Comparison of ENCODE assay signal across 12 cellular contexts in genomic region chr1:244231193-244231571, GRCh38.
A peak's percentile ranks its signal among the peaks of the same experiment; 100 is the strongest.
DNase-seq lines count a peak whose midpoint lies in the region; ATAC-seq, FAIRE-seq and TF ChIP-seq lines count a peak whose summit lies in the region.
"Had no signal": no experiment of that assay in that cellular context is flagged by ENCODE, and none has a peak within 500 bp of the region (broad histone marks: within the 10 kb centered on the region; RNA-seq: fewer than 3 reads in every experiment).

No MANE protein-coding gene starts in this region.

- no peak overlapping the region for H4K91ac ChIP-seq in H1 (replicated peaks; ENCODE audit: insufficient read length, low read length)

- H3K4me3 ChIP-seq in PC-3 (ENCODE audit: low read length) (peak overlapping the region; percentile 68), H1 (ENCODE audit: extremely low read depth in 1 of 4, insufficient read depth in 2 of 4, low read depth in 3 of 4, low read length in 4 of 4) (no peak overlapping the region)

- no peak overlapping the region for H4K8ac ChIP-seq in H1 (ENCODE audit: extremely low read depth, insufficient read depth, low read length)

- no peak overlapping the region for H3K23ac ChIP-seq in H1 (ENCODE audit: insufficient read length)

- no peaks in the 10 kb centered on the region for H3K9me3 ChIP-seq in PC-3 (ENCODE audit: low read length)
- H3K9me3 ChIP-seq in H1 (ENCODE audit: insufficient read depth in 2 of 2, low read depth in 1 of 2, low read length in 1 of 2) = no peaks in the 10 kb centered on the region
- H3K9me3 ChIP-seq: SJSA1 had no signal

- no peak for TF ChIP-seq CTCF in Calu3 (IDR thresholded peaks at IDR 0.05; ENCODE audit: unreplicated experiment)
- TF ChIP-seq CTCF in PC-3 (conservative IDR thresholded peaks at IDR 0.05; ENCODE audit: low read depth, low read length) = no peak
- TF ChIP-seq CTCF in H1 (IDR thresholded peaks at IDR 0.05; ENCODE audit: control extremely low read depth in 1 of 3, insufficient read depth in 1 of 3, low read depth in 1 of 3, low read length in 3 of 3) = no peak
- TF ChIP-seq CTCF in nephron progenitor cell (IDR thresholded peaks at IDR 0.05) = no peak
- TF ChIP-seq CTCF in osteocyte (IDR thresholded peaks at IDR 0.05) = no peak

- H3K4me2 ChIP-seq in PC-3 (ENCODE audit: low read length) = peak overlapping the region; percentile 93
- no peak overlapping the region for H3K4me2 ChIP-seq in H1 (ENCODE audit: insufficient read depth in 1 of 2, low read depth in 2 of 2, low read length in 2 of 2)

- H3K4me3 Mint-ChIP-seq in Calu3 (ENCODE audit: low read depth, unreplicated experiment) (peak overlapping the region; percentile 71), nephron progenitor cell (peak overlapping the region; percentile 76), osteocyte (ENCODE audit: unreplicated experiment) (no peak overlapping the region)
- H3K4me3 Mint-ChIP-seq: activated CD4-positive, alpha-beta T cell treated with anti-CD3 and anti-CD28 coated beads, Interleukin-2, amount 10 ng/mL, durations not matched to agents 7 days and 5 days had no signal

- CTCF ChIA-PET in Calu3 (lab: Charles Lee) = interaction anchor here (0.5 to 0.7 kb wide), 2 partner anchors 33 to 211 kb away, joined by 3 to 5 read pairs; no protein-coding TSS in a partner anchor
- CTCF ChIA-PET in PC-3 (lab: Charles Lee) = no interaction called here
- CTCF ChIA-PET in H1 (lab: Charles Lee; ENCODE audit: partially characterized antibody) = interaction anchor here (0.9 to 2.0 kb wide), 5 partner anchors 18 to 233 kb away, joined by 3 to 6 read pairs (median 3); no protein-coding TSS in a partner anchor

- H3K4me1 ChIP-seq in PC-3 (ENCODE audit: insufficient read depth, low read length) (peaks cover 31% of the 10 kb centered on the region), H1 (replicated peaks in 1 of 4; ENCODE audit: control insufficient read depth in 3 of 4, insufficient read depth in 4 of 4, low read length in 3 of 4) (peaks cover 0 to 8% (median 1%) of the 10 kb centered on the region in 4 experiments; a peak in 3 of 7 replicates)

- H3K79me2 ChIP-seq in PC-3 (ENCODE audit: low read length) (no peaks in the 10 kb centered on the region), H1 (ENCODE audit: control insufficient read depth in 1 of 2, insufficient read depth in 2 of 2, low read length in 2 of 2) (no peaks in the 10 kb centered on the region)

- no peak overlapping the region for H3K56ac ChIP-seq in H1 (replicated peaks; ENCODE audit: insufficient read length, low read depth, low read length)

- 83% methylated on average over 8 of the region's 8 CpGs; no CpG with 5 or more reads in 1 of the 2 experiments for WGBS in H1 (ENCODE audit: extremely low coverage in 1 of 2, insufficient coverage in 1 of 2, insufficient read length in 1 of 2, insufficient replicate concordance in 2 of 2, low coverage in 1 of 2, low lambda C conversion rate in 2 of 2, missing lambda C conversion rate in 1 of 2), 2 experiments

- H3K9me2 ChIP-seq in PC-3 (replicated peaks; ENCODE audit: low read length) = no peaks in the 10 kb centered on the region

- H3K23me2 ChIP-seq in H1 (ENCODE audit: low read depth, low read length) = no peaks in the 10 kb centered on the region

- H2BK120ac ChIP-seq in H1 (replicated peaks; ENCODE audit: low read depth, low read length) = no peak overlapping the region

- no peaks in the 10 kb centered on the region for H3K27me3 Mint-ChIP-seq in Calu3 (ENCODE audit: unreplicated experiment)
- H3K27me3 Mint-ChIP-seq in nephron progenitor cell (ENCODE audit: low read depth, poor library complexity) = peaks cover 21% of the 10 kb centered on the region
- peaks cover 4% of the 10 kb centered on the region for H3K27me3 Mint-ChIP-seq in osteocyte (ENCODE audit: unreplicated experiment)

- no peaks in the 10 kb centered on the region for H4K20me1 ChIP-seq in PC-3 (ENCODE audit: low read length)
- H4K20me1 ChIP-seq in H1 (replicated peaks in 1 of 2; ENCODE audit: control insufficient read depth in 1 of 2, insufficient read depth in 2 of 2, low read length in 2 of 2) = no peaks in the 10 kb centered on the region

- no peaks in the 10 kb centered on the region for H3K9me3 Mint-ChIP-seq in Calu3 (ENCODE audit: low read depth, unreplicated experiment)
- no peaks in the 10 kb centered on the region for H3K9me3 Mint-ChIP-seq in nephron progenitor cell
- H3K9me3 Mint-ChIP-seq in osteocyte (ENCODE audit: unreplicated experiment) = no peaks in the 10 kb centered on the region
- H3K9me3 Mint-ChIP-seq: activated CD4-positive, alpha-beta T cell treated with anti-CD3 and anti-CD28 coated beads, Interleukin-2, amount 10 ng/mL, durations not matched to agents 7 days and 5 days; activated naive CD8-positive, alpha-beta T cell treated with anti-CD3 and anti-CD28 coated beads for 36 hours had no signal

- peak overlapping the region; percentile 93 for H2AFZ ChIP-seq in PC-3 (ENCODE audit: low read length)
- H2AFZ ChIP-seq in H1 (ENCODE audit: low read length) = peak overlapping the region; percentile 78

- H3K36me3 ChIP-seq in PC-3 (ENCODE audit: low read depth, low read length) (no peaks in the 10 kb centered on the region), H1 (ENCODE audit: control insufficient read depth in 2 of 4, insufficient read depth in 4 of 4, low read length in 3 of 4) (no peaks in the 10 kb centered on the region)
- H3K36me3 ChIP-seq: SJSA1 had no signal

- TF ChIP-seq RAD21 in H1 (IDR thresholded peaks at IDR 0.05 in 1 of 2, conservative IDR thresholded peaks at IDR 0.05 in 1 of 2; ENCODE audit: low read depth in 2 of 2, low read length in 2 of 2) = no peak

- H4K5ac ChIP-seq in H1 (ENCODE audit: insufficient read length, low read depth, low read length) = no peak overlapping the region

- no peaks in the 10 kb centered on the region for H3K36me3 Mint-ChIP-seq in Calu3 (ENCODE audit: insufficient read depth, unreplicated experiment)
- H3K36me3 Mint-ChIP-seq in nephron progenitor cell (ENCODE audit: low read depth) = no peaks in the 10 kb centered on the region
- H3K36me3 Mint-ChIP-seq in osteocyte (ENCODE audit: unreplicated experiment) = no peaks in the 10 kb centered on the region
- H3K36me3 Mint-ChIP-seq: activated naive CD8-positive, alpha-beta T cell treated with anti-CD3 and anti-CD28 coated beads for 36 hours had no signal

- H3K4me1 Mint-ChIP-seq in Calu3 (ENCODE audit: low read depth, unreplicated experiment) = peaks cover 14% of the 10 kb centered on the region
- peaks cover 47% of the 10 kb centered on the region for H3K4me1 Mint-ChIP-seq in nephron progenitor cell
- peaks cover 6% of the 10 kb centered on the region for H3K4me1 Mint-ChIP-seq in osteocyte (ENCODE audit: unreplicated experiment)
- H3K4me1 Mint-ChIP-seq: activated naive CD8-positive, alpha-beta T cell treated with anti-CD3 and anti-CD28 coated beads for 36 hours had no signal

- H3K27me3 ChIP-seq in PC-3 (ENCODE audit: low read length) (no peaks in the 10 kb centered on the region), H1 (replicated peaks in 1 of 4; ENCODE audit: control insufficient read depth in 3 of 4, extremely low read depth in 1 of 4, insufficient read depth in 3 of 4, low read length in 3 of 4) (no peaks in the 10 kb centered on the region; a peak in 1 of 7 replicates)
- H3K27me3 ChIP-seq: SJSA1 had no signal

- no peak overlapping the region for H2BK5ac ChIP-seq in H1 (ENCODE audit: low read depth, low read length)

- DNase-seq in Calu3 = peak; percentile 14
- peak; percentile 79 for DNase-seq in PC-3
- DNase-seq in H1 (ENCODE audit: low read depth in 1 of 2, low spot score in 2 of 2) = peak in 1 of 2 experiments; percentile 49
- DNase-seq in nephron progenitor cell = no peak
- no peak for DNase-seq in posterior vena cava (ENCODE audit: low spot score)
- DNase-seq in osteocyte (ENCODE audit: extremely low spot score, unreplicated experiment) = no peak
- no peak for DNase-seq in SKM-1 treated with dmso at 0.1 percent for 144 hours (lab: John Stamatoyannopoulos, UW; ENCODE audit: unreplicated experiment)
- DNase-seq: activated CD4-positive, alpha-beta T cell treated with anti-CD3 and anti-CD28 coated beads, Interleukin-2, amount 10 ng/mL, durations not matched to agents 7 days and 5 days; activated naive CD8-positive, alpha-beta T cell treated with anti-CD3 and anti-CD28 coated beads for 36 hours; KG1 had no signal

- ATAC-seq in PC-3 (peak; percentile 64), GM19455 (IDR thresholded peaks at IDR 0.05; ENCODE audit: unreplicated experiment) (no peak)

- no peak overlapping the region for H2BK15ac ChIP-seq in H1 (ENCODE audit: low read length)

- TF ChIP-seq POLR2A in H1 (IDR thresholded peaks at IDR 0.05; ENCODE audit: control extremely low read depth in 1 of 2, low read depth in 2 of 2, low read length in 2 of 2) = no peak

- no peak for FAIRE-seq in H1 (lab: Jason Lieb, UNC)

- H3K4ac ChIP-seq in H1 (replicated peaks; ENCODE audit: insufficient read length, low read depth, low read length) = no peak overlapping the region

- intact Hi-C loops in Calu3 (cut with micrococcal nuclease; ENCODE audit: unreplicated experiment) (no loop called here), PC-3 (cut with micrococcal nuclease) (loop anchor here (5.0 kb wide), 2 partner anchors 69 to 184 kb away; no protein-coding TSS in a partner anchor), posterior vena cava (cut with DNase I) (no loop called here)

- no peaks in the 10 kb centered on the region for H3K79me1 ChIP-seq in H1 (ENCODE audit: low read depth, low read length)

- H3K18ac ChIP-seq in H1 (ENCODE audit: extremely low read depth, low read length) = no peak overlapping the region

- H2BK20ac ChIP-seq in H1 (ENCODE audit: low read length) = no peak overlapping the region

- H3K27ac Mint-ChIP-seq in Calu3 (ENCODE audit: unreplicated experiment) (peak overlapping the region; percentile 47), nephron progenitor cell (no peak overlapping the region), osteocyte (ENCODE audit: unreplicated experiment) (no peak overlapping the region)
- H3K27ac Mint-ChIP-seq: activated CD4-positive, alpha-beta T cell treated with anti-CD3 and anti-CD28 coated beads, Interleukin-2, amount 10 ng/mL, durations not matched to agents 7 days and 5 days; activated naive CD8-positive, alpha-beta T cell treated with anti-CD3 and anti-CD28 coated beads for 36 hours had no signal

- POLR2A ChIA-PET in PC-3 (lab: Charles Lee; ENCODE audit: unreplicated experiment) = interaction anchor here (0.6 kb wide), 2 partner anchors 91 to 314 kb away, joined by 7 to 20 read pairs; no protein-coding TSS in a partner anchor
- POLR2A ChIA-PET in H1 (lab: Charles Lee; ENCODE audit: partially characterized antibody) = interaction anchor here (0.7 kb wide), 1 partner anchor 35 kb away, joined by 3 read pairs; no protein-coding TSS in a partner anchor

- H2AK5ac ChIP-seq in H1 (ENCODE audit: low read depth, low read length) = no peak overlapping the region

- H3K14ac ChIP-seq in H1 (ENCODE audit: insufficient read length) = no peak overlapping the region

- no peak for TF ChIP-seq EP300 in H1 (IDR thresholded peaks at IDR 0.05; ENCODE audit: borderline replicate concordance in 1 of 2, low read depth in 2 of 2, low read length in 2 of 2)

- H3F3A ChIP-seq in PC-3 (ENCODE audit: low read length, unreplicated experiment) = no peaks in the 10 kb centered on the region

- peak overlapping the region; percentile 68 for H3K27ac ChIP-seq in PC-3 (ENCODE audit: low read length)
- no peak overlapping the region for H3K27ac ChIP-seq in H1 (ENCODE audit: low read depth, low read length)
- H3K27ac ChIP-seq: SJSA1 had no signal

- BruUV-seq in Calu3 (replicated peaks; lab: Mats Ljungman, UMichigan) (no TSS peak), PC-3 (replicated peaks; lab: Mats Ljungman, UMichigan) (no TSS peak)

- H2BK12ac ChIP-seq in H1 (ENCODE audit: low read depth, low read length) = 0 out of 2 replicates have a peak overlapping the region, but pooled peaks have one; percentile 28

- H3K9ac ChIP-seq in PC-3 (ENCODE audit: low read length) (peak overlapping the region; percentile 30), H1 (replicated peaks in 1 of 4; ENCODE audit: extremely low read depth in 1 of 4, low read depth in 3 of 4, low read length in 3 of 4) (no peak overlapping the region)

Comparison
In these comparisons a context has a peak if more than half of its experiments do, and no peak if none do; other contexts are left out.
1. DNase-seq: peak in Calu3 (single experiment) and PC-3 (single experiment); none in nephron progenitor cell (single experiment), posterior vena cava (single experiment), osteocyte (single experiment) and SKM-1 treated with dmso at 0.1 percent for 144 hours (single experiment).